In the genomic region with DNA sequence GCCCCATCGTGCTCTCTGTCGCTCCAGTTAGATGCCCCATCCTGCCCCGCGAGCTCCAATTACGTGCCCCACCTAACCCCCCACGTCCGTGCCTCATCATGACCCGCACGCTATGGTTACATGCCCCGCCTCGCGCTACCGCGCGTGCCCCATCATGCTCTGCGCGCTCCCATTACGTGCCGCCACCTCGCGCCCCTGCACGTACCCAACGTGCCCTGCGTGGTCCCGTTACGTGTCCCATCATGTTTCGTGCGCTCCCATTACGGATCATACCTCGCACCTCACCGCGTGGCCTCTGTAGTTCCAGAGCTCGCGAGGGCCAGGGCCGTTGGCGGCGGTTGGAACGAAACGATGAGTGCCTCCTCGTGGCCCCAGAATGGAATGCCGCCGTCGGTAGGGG, we compare ENCODE assay signal across 6 cellular contexts. TPM values are rescaled to one million over a fixed set of nuclear protein-coding genes. Genes with fewer than 3 reads are reported as not detected.
"Had no signal": no experiment of that assay in that cellular context is flagged by ENCODE, and none has a peak within 500 bp of the region (broad histone marks: within the 10 kb centered on the region; RNA-seq: fewer than 3 reads in every experiment).

Gene FKBP6, plus strand, starts transcription at position 240 of the 400 bp plus-strand sequence. CDS start 268 bp downstream, outside the sequence.
Gene TRIM50, minus strand, starts transcription at position 161 of the 400 bp plus-strand sequence. CDS start 3,295 bp downstream, outside the sequence.

RNA-seq across cellular contexts. Expression of gene FKBP6, which starts in this region (rescaled TPM):
- total RNA-seq: GM23338, H9, HFFc6, HT1080 had no signal
- polyA plus RNA-seq: IgD-negative memory B cell had no signal

RNA-seq across cellular contexts. Expression of gene TRIM50, which starts in this region (rescaled TPM):
- total RNA-seq: H1, H9, HFFc6, HT1080 had no signal
- polyA plus RNA-seq: GM23338, IgD-negative memory B cell had no signal
